ENCODE assay signal across 22 cellular contexts in the genomic region with DNA sequence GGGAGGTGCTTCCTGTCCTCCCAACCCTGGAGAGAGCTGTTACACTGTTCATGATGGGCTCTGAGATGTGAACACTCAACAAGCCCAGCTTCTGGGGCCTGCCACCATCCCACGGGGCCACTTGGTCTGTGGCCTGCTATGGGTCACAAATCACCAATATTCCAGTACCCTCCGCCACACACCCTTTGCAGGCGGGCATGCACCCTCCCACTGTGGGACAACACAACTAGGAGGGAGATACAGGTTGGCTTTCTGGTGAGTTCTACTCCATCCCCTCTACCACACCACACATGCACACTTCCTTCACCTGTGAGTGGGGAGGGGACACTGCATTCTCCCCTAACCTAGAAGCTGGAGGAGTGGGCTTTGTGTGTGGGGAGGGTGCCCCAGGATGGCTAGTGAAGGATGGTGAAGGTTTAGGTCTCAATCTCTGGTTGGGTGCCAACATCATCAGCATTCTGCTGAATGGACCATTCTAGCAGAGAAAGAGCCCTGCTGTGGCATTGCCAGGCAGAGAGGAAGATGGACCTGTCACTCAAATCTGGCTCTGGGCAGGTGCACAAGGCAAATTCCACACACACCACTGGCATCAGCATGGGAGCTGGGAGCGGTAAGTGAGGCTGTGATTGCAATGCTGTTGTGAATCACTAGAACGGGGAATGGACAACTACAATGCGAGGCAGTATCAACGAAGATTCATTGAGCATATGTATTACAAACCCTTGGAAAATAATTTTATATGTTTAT.
"Had no signal": no experiment of that assay in that cellular context is flagged by ENCODE, and none has a peak within 500 bp of the region (broad histone marks: within the 10 kb centered on the region; RNA-seq: fewer than 3 reads in every experiment).

No MANE protein-coding gene starts in this region.

- H3K9me3 ChIP-seq: gastroesophageal sphincter, left lung, lower lobe of right lung had no signal

- H3K79me2 ChIP-seq: hepatocyte had no signal

- H3K36me3 ChIP-seq: gastroesophageal sphincter, heart left ventricle, left lung, lower lobe of right lung had no signal

- H3K4me3 ChIP-seq: gastroesophageal sphincter, heart left ventricle, hepatocyte, left lung, lower lobe of right lung had no signal

- H2AFZ ChIP-seq: hepatocyte had no signal

- H3K4me1 ChIP-seq: foreskin keratinocyte, left lung, lower lobe of right lung had no signal

- H3K27me3 ChIP-seq: foreskin keratinocyte, gastroesophageal sphincter, heart left ventricle, hepatocyte, left lung had no signal

- DNase-seq: cortex of kidney; effector CD8-positive, alpha-beta T cell; effector memory CD8-positive, alpha-beta T cell; endodermal cell; erythroblast; heart left ventricle; hypothalamus; immature natural killer cell; islet precursor cell; kidney; kidney glomerular epithelial cell; left lung; left ventricle myocardium superior; lower lobe of right lung; mesendoderm; midbrain; naive B cell had no signal

- H3K4me2 ChIP-seq: hepatocyte had no signal

- H3K27ac ChIP-seq: epithelial cell of prostate, foreskin keratinocyte, gastroesophageal sphincter, heart left ventricle, hepatocyte, left lung, lower lobe of right lung had no signal

- ATAC-seq: effector memory CD8-positive, alpha-beta T cell; esophagus mucosa; gastroesophageal sphincter; heart left ventricle; left lung; left ventricle myocardium superior; lower lobe of right lung had no signal
